8 cellular contexts compared by ENCODE assay signal in the genomic region with DNA sequence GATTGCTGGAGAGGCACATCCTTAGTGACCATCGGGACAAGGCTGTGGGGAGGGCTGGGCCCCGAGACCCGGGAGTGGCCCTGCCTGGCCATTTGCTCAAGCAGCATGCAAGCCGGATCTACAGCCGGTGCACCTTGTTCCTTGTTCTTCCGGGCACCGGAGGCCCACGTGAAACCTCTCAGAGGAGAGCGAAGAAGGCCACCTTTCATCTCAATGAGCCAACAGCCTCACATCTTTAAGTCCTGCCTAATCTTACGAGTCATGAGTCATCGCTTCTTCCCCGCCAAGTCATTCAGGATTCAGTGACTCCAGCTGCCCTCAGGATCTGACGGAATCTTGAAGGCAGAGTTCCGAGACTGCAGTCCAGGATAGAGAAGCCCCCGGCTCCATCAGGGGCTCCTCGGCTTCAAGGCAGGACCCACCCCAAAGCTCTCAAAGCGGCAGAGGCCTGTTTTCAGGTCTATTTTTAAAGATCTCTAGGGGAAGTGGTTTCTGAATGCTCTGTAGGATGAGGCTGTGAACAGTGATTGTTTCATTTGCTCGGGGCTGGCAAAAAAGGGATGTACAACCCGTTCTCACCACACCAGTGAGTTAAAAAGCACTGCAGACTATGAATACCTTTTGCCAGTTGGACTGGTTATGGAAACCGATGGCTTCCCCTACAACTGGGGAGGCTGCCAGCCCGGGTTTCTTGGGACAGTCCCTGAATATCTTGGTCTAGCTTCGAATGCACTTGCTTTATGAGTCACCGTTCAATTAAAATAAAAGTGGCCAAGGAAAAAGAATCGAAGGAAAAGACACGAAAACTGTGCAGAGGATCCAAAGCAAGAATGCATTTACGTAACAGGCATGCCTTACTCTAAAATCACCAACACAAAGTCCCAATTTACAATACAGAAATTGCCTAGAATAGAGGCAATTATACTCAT.
DNase-seq lines count a peak whose midpoint lies in the region; FAIRE-seq and TF ChIP-seq lines count a peak whose summit lies in the region.

No MANE protein-coding gene starts in this region.

- H3K36me3 Mint-ChIP-seq in nephron progenitor cell (ENCODE audit: low read depth) = no peaks in the 10 kb centered on the region

- H3K27ac ChIP-seq in substantia nigra (ENCODE audit: low read depth, low read length, poor library complexity, severe bottlenecking) = peak overlapping the region; percentile 63

- H3K27me3 Mint-ChIP-seq in nephron progenitor cell (ENCODE audit: low read depth, poor library complexity) = peaks cover 12% of the 10 kb centered on the region

- peak overlapping the region; percentile 53 for H3K4me3 Mint-ChIP-seq in nephron progenitor cell

- TF ChIP-seq CTCF in GM12872 (IDR thresholded peaks at IDR 0.05; ENCODE audit: insufficient read depth, low read depth, low read length) (peak; percentile 8; the same call in 1 of the 3 replicates), nephron progenitor cell (IDR thresholded peaks at IDR 0.05) (no peak), D721Med (IDR thresholded peaks at IDR 0.05; ENCODE audit: insufficient read depth, missing control alignments) (no peak)

- peak; percentile 36 for DNase-seq in HEK293T (ENCODE audit: extremely low spot score)
- DNase-seq in NAMALWA (ENCODE audit: low spot score) = peak; percentile 92
- peak; percentile 27 for DNase-seq in activated T-cell treated with anti-CD3 and anti-CD28 coated beads for 1 hour (ENCODE audit: low read depth)
- DNase-seq in fibroblast of gingiva (ENCODE audit: low read depth) = peak; percentile 69
- no peak for DNase-seq in nephron progenitor cell
- DNase-seq in substantia nigra (lab: John Stamatoyannopoulos, UW) = peak in 40 of 49 donors; percentile 8 to 83 (median 35)
- no peak for DNase-seq in D721Med (ENCODE audit: insufficient read length, low spot score)

- peaks cover 90% of the 10 kb centered on the region for H3K4me1 Mint-ChIP-seq in nephron progenitor cell

- POLR2A ChIA-PET in HEK293T (lab: Yijun Ruan, JAX) = no interaction called here

- H3K9me3 Mint-ChIP-seq in nephron progenitor cell = no peaks in the 10 kb centered on the region

- no peak for FAIRE-seq in D721Med (lab: Jason Lieb, UNC)

- CTCF ChIA-PET in HEK293T (lab: Yijun Ruan, JAX) = interaction anchor here (0.7 kb wide), 1 partner anchor 17 kb away, joined by 3 read pairs; no protein-coding TSS in a partner anchor

- peak overlapping the region; percentile 65 for H3K27ac Mint-ChIP-seq in nephron progenitor cell

TF ChIP-seq in HEK293T, 16 proteins besides CTCF, POLR2A, EP300 and RAD21:
- no peak for TF ChIP-seq L3MBTL2 (conservative IDR thresholded peaks at IDR 0.05)
- no peak for TF ChIP-seq FOXA1 (IDR thresholded peaks at IDR 0.05)
- no peak for TF ChIP-seq SUZ12 (IDR thresholded peaks at IDR 0.05)
- no peak for TF ChIP-seq HDGF (IDR thresholded peaks at IDR 0.05; ENCODE audit: borderline replicate concordance)
- no peak for TF ChIP-seq FOXM1 (IDR thresholded peaks at IDR 0.05; ENCODE audit: borderline replicate concordance)
- no peak for TF ChIP-seq BHLHE40 (IDR thresholded peaks at IDR 0.05; ENCODE audit: borderline replicate concordance)
- no peak for TF ChIP-seq ARNT (IDR thresholded peaks at IDR 0.05)
- no peak for TF ChIP-seq ZNF384 (IDR thresholded peaks at IDR 0.05)
- TF ChIP-seq CTBP1 (IDR thresholded peaks at IDR 0.05; ENCODE audit: borderline replicate concordance) = no peak
- no peak for TF ChIP-seq SP1 (IDR thresholded peaks at IDR 0.05)
- TF ChIP-seq ELF4 (IDR thresholded peaks at IDR 0.05) = no peak
- TF ChIP-seq TARDBP (IDR thresholded peaks at IDR 0.05) = no peak
- TF ChIP-seq LEF1 (IDR thresholded peaks at IDR 0.05; ENCODE audit: borderline replicate concordance) = no peak
- TF ChIP-seq, protein P1, sequence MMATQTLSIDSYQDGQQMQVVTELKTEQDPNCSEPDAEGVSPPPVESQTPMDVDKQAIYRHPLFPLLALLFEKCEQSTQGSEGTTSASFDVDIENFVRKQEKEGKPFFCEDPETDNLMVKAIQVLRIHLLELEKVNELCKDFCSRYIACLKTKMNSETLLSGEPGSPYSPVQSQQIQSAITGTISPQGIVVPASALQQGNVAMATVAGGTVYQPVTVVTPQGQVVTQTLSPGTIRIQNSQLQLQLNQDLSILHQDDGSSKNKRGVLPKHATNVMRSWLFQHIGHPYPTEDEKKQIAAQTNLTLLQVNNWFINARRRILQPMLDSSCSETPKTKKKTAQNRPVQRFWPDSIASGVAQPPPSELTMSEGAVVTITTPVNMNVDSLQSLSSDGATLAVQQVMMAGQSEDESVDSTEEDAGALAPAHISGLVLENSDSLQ (IDR thresholded peaks at IDR 0.05) = no peak
- no peak for TF ChIP-seq NFRKB (IDR thresholded peaks at IDR 0.05)
- TF ChIP-seq FOXK2 (IDR thresholded peaks at IDR 0.05) = no peak

Comparison
In these comparisons a context has a peak if more than half of its experiments do, and no peak if none do; other contexts are left out.
1. DNase-seq: peak in HEK293T (single experiment), NAMALWA (single experiment), activated T-cell treated with anti-CD3 and anti-CD28 coated beads for 1 hour (single experiment), fibroblast of gingiva (single experiment) and substantia nigra (40 of 49); none in nephron progenitor cell (single experiment) and D721Med (single experiment).